Comparison of ENCODE assay signal across 20 cellular contexts in genomic region chr12:122208073-122208820, GRCh38. TPM values are rescaled to one million over a fixed set of nuclear protein-coding genes. Genes with fewer than 3 reads are reported as not detected.
DNase-seq lines count a peak whose midpoint lies in the region; ATAC-seq, FAIRE-seq and TF ChIP-seq lines count a peak whose summit lies in the region.
"Had no signal": no experiment of that assay in that cellular context is flagged by ENCODE, and none has a peak within 500 bp of the region (broad histone marks: within the 10 kb centered on the region; RNA-seq: fewer than 3 reads in every experiment).

No MANE protein-coding gene starts in this region.

- H3K4me2 ChIP-seq in endothelial cell of umbilical vein (ENCODE audit: insufficient read depth, low read length) = no peak overlapping the region
- H3K4me2 ChIP-seq: KMS-11 had no signal

- H3K27me3 Mint-ChIP-seq in Calu3 (ENCODE audit: unreplicated experiment) = peaks cover 30% of the 10 kb centered on the region

- peaks cover 6% of the 10 kb centered on the region for H3K4me1 ChIP-seq in endothelial cell of umbilical vein (ENCODE audit: control insufficient read depth, extremely low read depth, insufficient read depth, low read length)
- H3K4me1 ChIP-seq: BE2C had no signal

- intact Hi-C loops in Calu3 (cut with micrococcal nuclease; ENCODE audit: unreplicated experiment) = no loop called here
- intact Hi-C loops in endothelial cell of umbilical vein (cut with micrococcal nuclease) = no loop called here

- H2AFZ ChIP-seq in endothelial cell of umbilical vein (ENCODE audit: low read depth, low read length) = no peak overlapping the region

- no peaks in the 10 kb centered on the region for H3K4me1 Mint-ChIP-seq in Calu3 (ENCODE audit: low read depth, unreplicated experiment)

- TF ChIP-seq CTCF in 22Rv1 (IDR thresholded peaks at IDR 0.05) (no peak), Calu3 (IDR thresholded peaks at IDR 0.05; ENCODE audit: unreplicated experiment) (no peak), RWPE1 (conservative IDR thresholded peaks at IDR 0.05; ENCODE audit: low read depth) (no peak), endothelial cell of umbilical vein (IDR thresholded peaks at IDR 0.05; ENCODE audit: extremely low read depth in 1 of 2, insufficient read depth in 1 of 2, low read depth in 1 of 2, low read length in 2 of 2) (no peak)

- BruUV-seq in Calu3 (replicated peaks; lab: Mats Ljungman, UMichigan) (TSS peak; percentile 32), endothelial cell of umbilical vein (replicated peaks; lab: Mats Ljungman, UMichigan) (TSS peak; percentile 23)

- H3K4me3 Mint-ChIP-seq in Calu3 (ENCODE audit: low read depth, unreplicated experiment) = no peak overlapping the region
- H3K4me3 Mint-ChIP-seq: CD8-positive, alpha-beta T cell had no signal

- FAIRE-seq in endothelial cell of umbilical vein (lab: Jason Lieb, UNC) = no peak
- FAIRE-seq: RCC 7860 had no signal

- H3K36me3 Mint-ChIP-seq in Calu3 (ENCODE audit: insufficient read depth, unreplicated experiment) = peaks cover 78% of the 10 kb centered on the region

- no peak for ATAC-seq in GM21786 (IDR thresholded peaks at IDR 0.05; ENCODE audit: unreplicated experiment)
- ATAC-seq: CD8-positive, alpha-beta T cell had no signal

- CTCF ChIA-PET in Calu3 (lab: Charles Lee) (no interaction called here), RWPE1 (lab: Yijun Ruan, JAX) (no interaction called here), endothelial cell of umbilical vein (lab: Charles Lee) (interaction anchor here (1.3 kb wide), 1 partner anchor 17 kb away, joined by 3 read pairs; no protein-coding TSS in a partner anchor)

- no peaks in the 10 kb centered on the region for H4K20me1 ChIP-seq in endothelial cell of umbilical vein (replicated peaks; ENCODE audit: control insufficient read depth, extremely low read depth, insufficient read depth, low read length)

- dilution Hi-C loops in endothelial cell of umbilical vein (cut with MboI; ENCODE audit: extremely low pct_ligation_motif_present, low sequenced_read_pairs) = no loop called here

- no peaks in the 10 kb centered on the region for H3K9me1 ChIP-seq in endothelial cell of umbilical vein (replicated peaks; ENCODE audit: control insufficient read depth, extremely low read depth, insufficient read depth, low read length)

- H3K27ac ChIP-seq in 22Rv1 (peak overlapping the region; percentile 1; the same call in 1 of the 2 replicates), RWPE1 (peak overlapping the region; percentile 42), endothelial cell of umbilical vein (ENCODE audit: insufficient read depth, low read depth, low read length) (no peak overlapping the region)
- H3K27ac ChIP-seq: KMS-11 had no signal

- no peaks in the 10 kb centered on the region for H3K9me3 Mint-ChIP-seq in Calu3 (ENCODE audit: low read depth, unreplicated experiment)
- H3K9me3 Mint-ChIP-seq: CD8-positive, alpha-beta T cell had no signal

- DNase-seq in Calu3 (no peak), RWPE1 (ENCODE audit: low spot score) (no peak), endothelial cell of umbilical vein (ENCODE audit: low read depth, low spot score) (no peak), NAMALWA (ENCODE audit: low spot score) (no peak)
- no peak for DNase-seq in activated CD4-positive, CD25-positive, alpha-beta regulatory T cell treated with anti-CD3 and anti-CD28 coated beads, Interleukin-2, amount 50 U/mL, for 72 hours
- DNase-seq: BE2C; CD8-positive, alpha-beta T cell; DMS153; GOT3; MM.1S; NCI-H1105 treated with DMSO at 0.1 percent for 48 hours; NCI-H187; NCI-H446; NCI-H82; SHP77 treated with DMSO at 0.1 percent for 48 hours had no signal

- H3K27me3 ChIP-seq in endothelial cell of umbilical vein (ENCODE audit: control insufficient read depth in 2 of 2, insufficient read depth in 2 of 2, low read length in 2 of 2) = peaks cover 9 to 18% of the 10 kb centered on the region in 2 experiments

- H3K9ac ChIP-seq in endothelial cell of umbilical vein (replicated peaks; ENCODE audit: extremely low read depth, insufficient read depth, low read length) = no peak overlapping the region
- H3K9ac ChIP-seq: KMS-11 had no signal

- H3K79me2 ChIP-seq in endothelial cell of umbilical vein (ENCODE audit: control insufficient read depth, insufficient read depth, low read length) = no peaks in the 10 kb centered on the region

- POLR2A ChIA-PET in RWPE1 (lab: Yijun Ruan, JAX; ENCODE audit: low non-redundant PET) (interaction anchor here (0.5 kb wide), 1 partner anchor 1311 kb away, joined by 3 read pairs; no protein-coding TSS in a partner anchor), endothelial cell of umbilical vein (lab: Charles Lee) (no interaction called here)

- H3K27ac Mint-ChIP-seq in Calu3 (ENCODE audit: unreplicated experiment) = no peak overlapping the region
- H3K27ac Mint-ChIP-seq: CD8-positive, alpha-beta T cell had no signal

- no peaks in the 10 kb centered on the region for H3K9me3 ChIP-seq in endothelial cell of umbilical vein (replicated peaks; ENCODE audit: control insufficient read depth, insufficient read depth, low read length)
- H3K9me3 ChIP-seq: BE2C had no signal

- no peak overlapping the region for H3K4me3 ChIP-seq in endothelial cell of umbilical vein (replicated peaks in 1 of 3; ENCODE audit: insufficient read depth in 1 of 3, low read depth in 1 of 3, low read length in 3 of 3)

- H3K36me3 ChIP-seq in endothelial cell of umbilical vein (ENCODE audit: control insufficient read depth in 2 of 2, extremely low read depth in 1 of 2, insufficient read depth in 2 of 2, low read length in 2 of 2) = peaks cover 18% of the 10 kb centered on the region in 2 experiments

- no peak for TF ChIP-seq POLR2A in endothelial cell of umbilical vein (IDR thresholded peaks at IDR 0.05; ENCODE audit: low read depth, low read length)

TF ChIP-seq in endothelial cell of umbilical vein, 7 proteins besides CTCF, POLR2A, EP300 and RAD21 (continues in another document):
- TF ChIP-seq POLR2AphosphoS5 (IDR thresholded peaks at IDR 0.05; ENCODE audit: insufficient read depth, low read depth, low read length) (no peak), FOS (IDR thresholded peaks at IDR 0.05; ENCODE audit: borderline replicate concordance, insufficient read depth, low read length) (no peak), GATA2 (IDR thresholded peaks at IDR 0.05; ENCODE audit: insufficient read depth, insufficient read length, low read depth, low read length) (no peak), EZH2 (IDR thresholded peaks at IDR 0.05; ENCODE audit: borderline replicate concordance, low read depth, low read length, severe bottlenecking) (no peak)

RNA-seq across cellular contexts. Expression of gene B3GNT4, which starts 4.7 kb away (rescaled TPM):
- 0.47 and 1.1 TPM in 2 replicates for total RNA-seq in Calu3 (2022)
- total RNA-seq in endothelial cell of umbilical vein = 0.23 and 0.31 TPM in 2 replicates
- 0.11 and 0.13 TPM in 2 replicates for polyA plus RNA-seq in endothelial cell of umbilical vein
- 0.06 and 0.08 TPM in 2 replicates for polyA plus RNA-seq in endothelial cell of umbilical vein (2011; cell fraction: cytosol; rRNA removed)
- polyA plus RNA-seq in endothelial cell of umbilical vein (2011; cell fraction: nucleus; rRNA removed) = 0.22 and 0.36 TPM in 2 replicates
- polyA plus RNA-seq in endothelial cell of umbilical vein (2012) = 0.80 and 0.97 TPM in 2 replicates
- 0.15 TPM in 1 of 2 replicates, not detected in the other for polyA minus RNA-seq in endothelial cell of umbilical vein
- polyA minus RNA-seq in endothelial cell of umbilical vein (2011; cell fraction: cytosol; rRNA and poly(A)+ RNA removed) = not detected
- 0.24 TPM in 1 of 2 replicates, not detected in the other for polyA minus RNA-seq in endothelial cell of umbilical vein (2011; cell fraction: nucleus; rRNA and poly(A)+ RNA removed)
- total RNA-seq: CD8-positive, alpha-beta T cell had no signal

RNA-seq across cellular contexts. Expression of gene DIABLO, which starts 17.6 kb away (rescaled TPM):
- total RNA-seq in Calu3 (2022) (68.7 and 71.9 TPM in 2 replicates), endothelial cell of umbilical vein (48.4 and 49.9 TPM in 2 replicates)
- polyA plus RNA-seq in endothelial cell of umbilical vein = 52.5 and 55.4 TPM in 2 replicates
- polyA plus RNA-seq in endothelial cell of umbilical vein (2011; cell fraction: cytosol; rRNA removed) = 61.4 and 63.7 TPM in 2 replicates
- 46.9 and 53.6 TPM in 2 replicates for polyA plus RNA-seq in endothelial cell of umbilical vein (2011; cell fraction: nucleus; rRNA removed)
- 61.5 and 66.8 TPM in 2 replicates for polyA plus RNA-seq in endothelial cell of umbilical vein (2012)
- 38.9 and 42.3 TPM in 2 replicates for polyA minus RNA-seq in endothelial cell of umbilical vein
- polyA minus RNA-seq in endothelial cell of umbilical vein (2011; cell fraction: cytosol; rRNA and poly(A)+ RNA removed) = 17.0 TPM
- polyA minus RNA-seq in endothelial cell of umbilical vein (2011; cell fraction: nucleus; rRNA and poly(A)+ RNA removed) = 29.7 and 35.5 TPM in 2 replicates

RNA-seq across cellular contexts. Expression of gene LRRC43, which starts 25.3 kb away (rescaled TPM):
- total RNA-seq in Calu3 (2022) = not detected in 2 replicates
- 3.4 and 5.4 TPM in 2 replicates for total RNA-seq in endothelial cell of umbilical vein
- polyA plus RNA-seq in endothelial cell of umbilical vein = 2.2 and 3.1 TPM in 2 replicates
- 1.9 and 2.3 TPM in 2 replicates for polyA plus RNA-seq in endothelial cell of umbilical vein (2011; cell fraction: cytosol; rRNA removed)
- polyA plus RNA-seq in endothelial cell of umbilical vein (2011; cell fraction: nucleus; rRNA removed) = 6.7 and 7.0 TPM in 2 replicates
- polyA plus RNA-seq in endothelial cell of umbilical vein (2012) = 1.6 and 3.1 TPM in 2 replicates
- 1.9 and 2.0 TPM in 2 replicates for polyA minus RNA-seq in endothelial cell of umbilical vein
- polyA minus RNA-seq in endothelial cell of umbilical vein (2011; cell fraction: cytosol; rRNA and poly(A)+ RNA removed) = not detected
- polyA minus RNA-seq in endothelial cell of umbilical vein (2011; cell fraction: nucleus; rRNA and poly(A)+ RNA removed) = 2.3 and 3.7 TPM in 2 replicates

RNA-seq across cellular contexts. Expression of gene IL31, which starts 34.2 kb away (rescaled TPM):
- total RNA-seq in Calu3 (2022) (not detected in 2 replicates), endothelial cell of umbilical vein (not detected in 2 replicates)
- not detected in 2 replicates for polyA plus RNA-seq in endothelial cell of umbilical vein
- not detected in 2 replicates for polyA plus RNA-seq in endothelial cell of umbilical vein (2011; cell fraction: cytosol; rRNA removed)
- polyA plus RNA-seq in endothelial cell of umbilical vein (2011; cell fraction: nucleus; rRNA removed) = not detected in 2 replicates
- not detected in 2 replicates for polyA plus RNA-seq in endothelial cell of umbilical vein (2012)
- not detected in 2 replicates for polyA minus RNA-seq in endothelial cell of umbilical vein
- polyA minus RNA-seq in endothelial cell of umbilical vein (2011; cell fraction: cytosol; rRNA and poly(A)+ RNA removed) = not detected
- polyA minus RNA-seq in endothelial cell of umbilical vein (2011; cell fraction: nucleus; rRNA and poly(A)+ RNA removed) = not detected in 2 replicates
- total RNA-seq: CD8-positive, alpha-beta T cell had no signal
- polyA plus RNA-seq: AG04450 had no signal

RNA-seq across cellular contexts. Expression of gene VPS33A, which starts 58.0 kb away (rescaled TPM):
- total RNA-seq in Calu3 (2022) (18.9 and 22.9 TPM in 2 replicates), endothelial cell of umbilical vein (22.4 and 23.1 TPM in 2 replicates)
- 12.1 and 13.5 TPM in 2 replicates for polyA plus RNA-seq in endothelial cell of umbilical vein
- 12.4 and 14.8 TPM in 2 replicates for polyA plus RNA-seq in endothelial cell of umbilical vein (2011; cell fraction: cytosol; rRNA removed)
- 13.1 and 13.2 TPM in 2 replicates for polyA plus RNA-seq in endothelial cell of umbilical vein (2011; cell fraction: nucleus; rRNA removed)
- polyA plus RNA-seq in endothelial cell of umbilical vein (2012) = 22.0 and 24.5 TPM in 2 replicates
- 11.2 and 12.9 TPM in 2 replicates for polyA minus RNA-seq in endothelial cell of umbilical vein
- polyA minus RNA-seq in endothelial cell of umbilical vein (2011; cell fraction: cytosol; rRNA and poly(A)+ RNA removed) = 16.0 TPM
- polyA minus RNA-seq in endothelial cell of umbilical vein (2011; cell fraction: nucleus; rRNA and poly(A)+ RNA removed) = 10.0 and 14.5 TPM in 2 replicates
